ENCODE assay signal across 26 cellular contexts in genomic region chr22:22424210-22424800, GRCh38.
DNase-seq lines count a peak whose midpoint lies in the region; ATAC-seq and TF ChIP-seq lines count a peak whose summit lies in the region.
"Had no signal": no experiment of that assay in that cellular context is flagged by ENCODE, and none has a peak within 500 bp of the region (broad histone marks: within the 10 kb centered on the region; RNA-seq: fewer than 3 reads in every experiment).

No MANE protein-coding gene starts in this region.

- H3K36me3 Mint-ChIP-seq in stimulated activated naive CD8-positive, alpha-beta T cell treated with anti-CD3 and anti-CD28 coated beads, Interleukin-15, Interleukin-2, amounts not matched to agents 100 ng/mL and 50 ng/mL, for 24 hours (ENCODE audit: low read depth) = no peaks in the 10 kb centered on the region
- H3K36me3 Mint-ChIP-seq: activated naive CD8-positive, alpha-beta T cell; naive thymus-derived CD8-positive, alpha-beta T cell had no signal

- H3K9ac ChIP-seq in OCI-LY3 (ENCODE audit: low read length) = no peak overlapping the region

- TF ChIP-seq CTCF in OCI-LY3 (IDR thresholded peaks at IDR 0.05; ENCODE audit: low read depth, low read length) = no peak

- no peak overlapping the region for H3K4me3 ChIP-seq in OCI-LY3 (ENCODE audit: low read length)
- H3K4me3 ChIP-seq: ascending aorta; BLaER1 treated with 17β-estradiol and CSF1 and Interleukin-3, amounts not matched to agents 10 nM and 100 nM; MG63 had no signal

- H3K36me3 ChIP-seq in OCI-LY3 (replicated peaks; ENCODE audit: low read depth, low read length) = no peaks in the 10 kb centered on the region
- H3K36me3 ChIP-seq: ascending aorta; BLaER1 treated with 17β-estradiol and CSF1 and Interleukin-3, amounts not matched to agents 10 nM and 100 nM; MG63 had no signal

- no peak for DNase-seq in stimulated activated naive CD8-positive, alpha-beta T cell treated with anti-CD3 and anti-CD28 coated beads, Interleukin-15, amount 100 ng/mL, for 72 hours
- peak; percentile 2 for DNase-seq in kidney tubule cell (ENCODE audit: low spot score)
- no peak for DNase-seq in activated naive CD4-positive, alpha-beta T cell treated with anti-CD3 and anti-CD28 coated beads, Interleukin-2, amount 50 U/mL, for 16 hours
- DNase-seq: activated CD4-positive, alpha-beta T cell treated with anti-CD3 and anti-CD28 coated beads, Interleukin-2, amount 50 U/mL, for 4 hours; activated CD8-positive, alpha-beta memory T cell treated with anti-CD3 and anti-CD28 coated beads, Interleukin-2, amount 50 U/mL, for 4 hours; Calu3; caudate nucleus; head of caudate nucleus; left cardiac atrium; mesenchymal stem cell; MG63; naive thymus-derived CD8-positive, alpha-beta T cell; NCI-H526; small intestine; stimulated activated CD4-positive, alpha-beta T cell treated with anti-CD3 and anti-CD28 coated beads, Interleukin-1b, Interleukin-23, amount 100 ng/mL, for 48 hours; T-helper 9 cell had no signal

- H3K27me3 ChIP-seq in OCI-LY3 (ENCODE audit: low read depth, low read length) = peaks cover 23% of the 10 kb centered on the region
- H3K27me3 ChIP-seq: ascending aorta; BLaER1 treated with 17β-estradiol and CSF1 and Interleukin-3, amounts not matched to agents 10 nM and 100 nM had no signal

- H3K4me2 ChIP-seq in OCI-LY3 (ENCODE audit: low read length) = peak overlapping the region; percentile 32; the same call in 1 of the 2 replicates

- no peak overlapping the region for H3K4me3 Mint-ChIP-seq in stimulated activated naive CD8-positive, alpha-beta T cell treated with anti-CD3 and anti-CD28 coated beads, Interleukin-15, Interleukin-2, amounts not matched to agents 100 ng/mL and 50 ng/mL, for 24 hours
- no peak overlapping the region for H3K4me3 Mint-ChIP-seq in stimulated activated naive CD8-positive, alpha-beta T cell treated with anti-CD3 and anti-CD28 coated beads, Interleukin-15, amount 100 ng/mL, for 72 hours
- H3K4me3 Mint-ChIP-seq: activated naive CD8-positive, alpha-beta T cell; activated T-helper 17 cell treated with anti-CD3 and anti-CD28 coated beads, Interleukin-2, amount 50 U/mL, for 72 hours; naive thymus-derived CD8-positive, alpha-beta T cell had no signal

- H3K4me1 Mint-ChIP-seq in stimulated activated naive CD8-positive, alpha-beta T cell treated with anti-CD3 and anti-CD28 coated beads, Interleukin-15, Interleukin-2, amounts not matched to agents 100 ng/mL and 50 ng/mL, for 24 hours (ENCODE audit: low read depth) = peaks cover 7% of the 10 kb centered on the region
- H3K4me1 Mint-ChIP-seq in stimulated activated naive CD8-positive, alpha-beta T cell treated with anti-CD3 and anti-CD28 coated beads, Interleukin-15, amount 100 ng/mL, for 72 hours = peaks cover 6% of the 10 kb centered on the region
- H3K4me1 Mint-ChIP-seq: activated T-helper 17 cell treated with anti-CD3 and anti-CD28 coated beads, Interleukin-2, amount 50 U/mL, for 72 hours had no signal

- H3K27ac ChIP-seq in OCI-LY3 (ENCODE audit: low read length) = no peak overlapping the region
- H3K27ac ChIP-seq: ascending aorta; BLaER1 treated with 17β-estradiol and CSF1 and Interleukin-3, amounts not matched to agents 10 nM and 100 nM had no signal

- peak overlapping the region; percentile 38 for H3K27ac Mint-ChIP-seq in stimulated activated naive CD8-positive, alpha-beta T cell treated with anti-CD3 and anti-CD28 coated beads, Interleukin-15, Interleukin-2, amounts not matched to agents 100 ng/mL and 50 ng/mL, for 24 hours
- no peak overlapping the region for H3K27ac Mint-ChIP-seq in stimulated activated naive CD8-positive, alpha-beta T cell treated with anti-CD3 and anti-CD28 coated beads, Interleukin-15, amount 100 ng/mL, for 72 hours
- H3K27ac Mint-ChIP-seq: activated naive CD8-positive, alpha-beta T cell; activated T-helper 17 cell treated with anti-CD3 and anti-CD28 coated beads, Interleukin-2, amount 50 U/mL, for 72 hours had no signal

- H3K9me3 ChIP-seq in OCI-LY3 (ENCODE audit: insufficient read depth, low read length) = no peaks in the 10 kb centered on the region
- H3K9me3 ChIP-seq: ascending aorta; BLaER1 treated with 17β-estradiol and CSF1 and Interleukin-3, amounts not matched to agents 10 nM and 100 nM; MG63 had no signal

- H3K79me2 ChIP-seq in OCI-LY3 (ENCODE audit: low read length) = no peaks in the 10 kb centered on the region

- H3K4me1 ChIP-seq in OCI-LY3 (ENCODE audit: low read length) = peaks cover 75% of the 10 kb centered on the region
- H3K4me1 ChIP-seq: ascending aorta had no signal

- no peaks in the 10 kb centered on the region for H4K20me1 ChIP-seq in OCI-LY3 (ENCODE audit: insufficient read depth, low read length)
- H4K20me1 ChIP-seq: BLaER1 treated with 17β-estradiol and CSF1 and Interleukin-3, amounts not matched to agents 10 nM and 100 nM had no signal

- H3K9me3 Mint-ChIP-seq in stimulated activated naive CD8-positive, alpha-beta T cell treated with anti-CD3 and anti-CD28 coated beads, Interleukin-15, Interleukin-2, amounts not matched to agents 100 ng/mL and 50 ng/mL, for 24 hours = no peaks in the 10 kb centered on the region
- no peaks in the 10 kb centered on the region for H3K9me3 Mint-ChIP-seq in stimulated activated naive CD8-positive, alpha-beta T cell treated with anti-CD3 and anti-CD28 coated beads, Interleukin-15, amount 100 ng/mL, for 72 hours
- H3K9me3 Mint-ChIP-seq: activated T-helper 17 cell treated with anti-CD3 and anti-CD28 coated beads, Interleukin-2, amount 50 U/mL, for 72 hours; naive thymus-derived CD8-positive, alpha-beta T cell had no signal

- no peak overlapping the region for H2AFZ ChIP-seq in OCI-LY3 (ENCODE audit: low read depth, low read length)

- ATAC-seq in stimulated activated naive CD8-positive, alpha-beta T cell treated with anti-CD3 and anti-CD28 coated beads, Interleukin-15, amount 100 ng/mL, for 72 hours = no peak
- ATAC-seq in HG02870 (IDR thresholded peaks at IDR 0.05; ENCODE audit: unreplicated experiment) (no peak), SK-N-SH treated with all-trans-retinoic acid at 6 μM for 48 hours (no peak), HG03108 (IDR thresholded peaks at IDR 0.05; ENCODE audit: unreplicated experiment) (no peak)
- ATAC-seq: activated T-helper 17 cell treated with anti-CD3 and anti-CD28 coated beads, Interleukin-2, amount 50 U/mL, for 72 hours; left cardiac atrium; naive thymus-derived CD8-positive, alpha-beta T cell; Right ventricle myocardium inferior had no signal

- no peaks in the 10 kb centered on the region for H3K27me3 Mint-ChIP-seq in stimulated activated naive CD8-positive, alpha-beta T cell treated with anti-CD3 and anti-CD28 coated beads, Interleukin-15, Interleukin-2, amounts not matched to agents 100 ng/mL and 50 ng/mL, for 24 hours
- peaks cover 34% of the 10 kb centered on the region for H3K27me3 Mint-ChIP-seq in stimulated activated naive CD8-positive, alpha-beta T cell treated with anti-CD3 and anti-CD28 coated beads, Interleukin-15, amount 100 ng/mL, for 72 hours

TF ChIP-seq in SK-N-SH treated with all-trans-retinoic acid at 6 μM for 48 hours, 23 proteins besides CTCF, POLR2A, EP300 and RAD21 (continues in another document):
- TF ChIP-seq TSHZ2 (CRISPR knock-in tag; IDR thresholded peaks at IDR 0.05) (no peak), POU6F1 (CRISPR knock-in tag; IDR thresholded peaks at IDR 0.05; ENCODE audit: borderline replicate concordance, low read depth) (no peak), SNAI2 (CRISPR knock-in tag; IDR thresholded peaks at IDR 0.05) (no peak), ISL1 (CRISPR knock-in tag; IDR thresholded peaks at IDR 0.05) (no peak)
